In the genomic region with DNA sequence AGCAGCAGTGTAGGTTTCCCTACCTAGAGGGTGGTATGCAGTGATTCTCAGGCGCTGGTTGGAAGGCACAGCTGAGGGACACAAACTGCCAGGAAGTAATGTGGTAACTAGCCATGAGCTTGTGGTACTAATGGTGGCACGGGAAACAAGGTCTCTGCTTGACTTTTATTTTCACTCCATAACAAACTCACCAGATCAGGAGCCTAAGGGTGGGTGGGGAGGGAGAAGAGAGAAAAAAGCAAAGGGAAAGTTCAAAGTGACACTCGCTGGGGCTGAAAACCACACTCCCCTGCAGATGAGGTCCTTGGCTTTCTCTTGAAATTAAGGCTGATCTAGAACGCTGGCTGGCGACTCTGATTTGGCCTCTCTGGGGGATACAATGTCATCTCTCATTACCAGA, we compare ENCODE assay signal across 12 cellular contexts. TPM values are rescaled to one million over a fixed set of nuclear protein-coding genes. Genes with fewer than 3 reads are reported as not detected.
DNase-seq lines count a peak whose midpoint lies in the region; ATAC-seq, FAIRE-seq and TF ChIP-seq lines count a peak whose summit lies in the region.
"Had no signal": no experiment of that assay in that cellular context is flagged by ENCODE, and none has a peak within 500 bp of the region (broad histone marks: within the 10 kb centered on the region; RNA-seq: fewer than 3 reads in every experiment).

No MANE protein-coding gene starts in this region.

- H3K36me3 ChIP-seq in vagina: peaks cover 4 to 32% of the 10 kb centered on the region in 2 donors
- H3K36me3 ChIP-seq in MG63: peaks cover 79% of the 10 kb centered on the region

- no peak overlapping the region for H3K27ac ChIP-seq in vagina
- H3K27ac ChIP-seq: suprapubic skin had no signal

- peak overlapping the region in 5 of 10 donors; percentile 1 to 58 (median 29) for H3K4me3 Mint-ChIP-seq in naive thymus-derived CD8-positive, alpha-beta T cell

- peak overlapping the region in 7 of 10 donors; percentile 2 to 74 (median 43) for H3K27ac Mint-ChIP-seq in naive thymus-derived CD8-positive, alpha-beta T cell
- H3K27ac Mint-ChIP-seq: activated T-helper 2 cell treated with anti-CD3 and anti-CD28 coated beads, Interferon-gamma antibody, Interleukin-2, Interleukin-4, amounts not matched to agents 10 μg/mL and 5 μg/mL and 100 μg/mL, durations not matched to agents 14 hours and 24 hours and 36 hours had no signal

- intact Hi-C loops in vagina (cut with DNase I): no loop called here

- TF ChIP-seq POLR2A in vagina (IDR thresholded peaks at IDR 0.05): no peak

- POLR2A ChIA-PET in naive thymus-derived CD8-positive, alpha-beta T cell (lab: Charles Lee): interaction anchor here (1.8 kb wide), 1 partner anchor 22 kb away, joined by 7 read pairs; a partner anchor contains a TSS

- no peak for TF ChIP-seq CTCF in vagina (IDR thresholded peaks at IDR 0.05)
- no peak for TF ChIP-seq CTCF in D721Med (IDR thresholded peaks at IDR 0.05; ENCODE audit: insufficient read depth, missing control alignments)

- peaks cover 10% of the 10 kb centered on the region for H3K4me1 ChIP-seq in vagina

- H3K9me3 Mint-ChIP-seq in naive thymus-derived CD8-positive, alpha-beta T cell: peaks cover 0 to 4% (median 0%) of the 10 kb centered on the region in 9 donors
- H3K9me3 Mint-ChIP-seq: activated T-helper 2 cell treated with anti-CD3 and anti-CD28 coated beads, Interferon-gamma antibody, Interleukin-2, Interleukin-4, amounts not matched to agents 10 μg/mL and 5 μg/mL and 100 μg/mL, durations not matched to agents 14 hours and 24 hours and 36 hours had no signal

- H3K27me3 ChIP-seq in vagina (no peaks in the 10 kb centered on the region), MG63 (no peaks in the 10 kb centered on the region)
- H3K27me3 ChIP-seq: suprapubic skin had no signal

- H3K36me3 Mint-ChIP-seq in naive thymus-derived CD8-positive, alpha-beta T cell: peaks cover 4 to 82% (median 37%) of the 10 kb centered on the region in 3 donors

- H3K9me3 ChIP-seq in vagina: no peaks in the 10 kb centered on the region
- no peaks in the 10 kb centered on the region; the same call in 1 of the 2 replicates for H3K9me3 ChIP-seq in MG63
- H3K9me3 ChIP-seq: suprapubic skin had no signal

- no peaks in the 10 kb centered on the region for H3K27me3 Mint-ChIP-seq in naive thymus-derived CD8-positive, alpha-beta T cell

- ATAC-seq in GM18498 (IDR thresholded peaks at IDR 0.05; ENCODE audit: unreplicated experiment) (peak; percentile 66), GM21576 (IDR thresholded peaks at IDR 0.05; ENCODE audit: unreplicated experiment) (peak; percentile 61)
- ATAC-seq in naive thymus-derived CD8-positive, alpha-beta T cell: peak in 1 of 2 donors; percentile 38

- DNase-seq in NAMALWA (ENCODE audit: low spot score) (peak; percentile 34), vagina (ENCODE audit: extremely low spot score in 2 of 2) (no peak), MG63 (no peak), D721Med (ENCODE audit: insufficient read length, low spot score) (no peak), H4 (ENCODE audit: low spot score) (no peak)
- no peak for DNase-seq in naive thymus-derived CD8-positive, alpha-beta T cell
- DNase-seq: DMS79, NCI-H2227 treated with DMSO at 0.1 percent for 48 hours had no signal

- no peak for FAIRE-seq in D721Med (lab: Jason Lieb, UNC)

- H3K4me3 ChIP-seq in vagina (no peak overlapping the region), MG63 (no peak overlapping the region)
- H3K4me3 ChIP-seq: suprapubic skin had no signal

- peaks cover 18 to 45% (median 27%) of the 10 kb centered on the region in 4 donors for H3K4me1 Mint-ChIP-seq in naive thymus-derived CD8-positive, alpha-beta T cell

RNA-seq across cellular contexts. Expression of a gene that starts 22.0 kb away (rescaled TPM):
- 10 to 100 TPM; 18.9 TPM for total RNA-seq in naive thymus-derived CD8-positive, alpha-beta T cell
- 1 to 10 TPM; 5.4 to 9.5 (median 6.9) TPM for polyA plus RNA-seq in naive thymus-derived CD8-positive, alpha-beta T cell
- 10.6 TPM for total RNA-seq in vagina
- 6.1 and 6.7 TPM in 2 replicates for total RNA-seq in MG63 (2014; rRNA removed; shearing (Covaris generic); ENCODE audit: low replicate concordance)
- 8.8 and 9.1 TPM in 2 replicates for total RNA-seq in H4 (2014; rRNA removed; shearing (Covaris generic))
